1 cellular context compared by ENCODE assay signal in the genomic region with DNA sequence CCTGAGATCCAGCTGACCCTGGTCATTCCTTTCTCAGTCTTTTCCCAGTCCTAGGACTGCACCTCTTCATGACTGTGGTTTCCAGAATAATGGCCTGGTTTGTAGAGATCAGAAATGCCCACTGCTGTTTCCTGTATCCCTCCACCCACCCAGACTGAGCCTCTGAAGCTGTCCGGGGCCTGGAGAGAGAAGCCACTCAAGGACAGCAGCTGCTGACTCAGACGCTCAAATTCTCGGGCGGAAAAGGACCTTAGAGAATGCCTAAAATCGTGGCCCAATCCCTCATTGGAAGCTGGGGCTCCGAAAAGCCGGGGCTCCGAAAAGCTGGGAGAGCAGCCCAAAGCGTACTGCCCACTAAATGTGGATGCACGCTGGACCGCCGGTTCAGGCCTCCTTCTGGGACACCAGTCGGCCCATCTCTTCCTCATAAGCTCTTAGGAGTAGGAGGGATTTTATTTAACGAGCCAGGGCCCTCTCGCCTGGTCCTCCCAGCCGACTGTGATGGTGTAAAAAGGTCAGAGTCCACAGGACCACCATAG.
TF ChIP-seq lines count a peak whose summit lies in the region.

No MANE protein-coding gene starts in this region.

TF ChIP-seq in H1, 55 proteins besides CTCF, POLR2A, EP300 and RAD21:
- TF ChIP-seq KDM1A (IDR thresholded peaks at IDR 0.05; ENCODE audit: borderline replicate concordance, low read length) (no peak), GTF2F1 (IDR thresholded peaks at IDR 0.05; ENCODE audit: borderline replicate concordance, low read depth, low read length) (no peak), ATF3 (IDR thresholded peaks at IDR 0.05; ENCODE audit: insufficient read depth, low read depth, low read length) (no peak), SRF (IDR thresholded peaks at IDR 0.05; ENCODE audit: low read depth, low read length) (no peak), TBP (IDR thresholded peaks at IDR 0.05; ENCODE audit: low read depth, low read length) (no peak), HDAC6 (IDR thresholded peaks at IDR 0.05; ENCODE audit: low read depth, low read length) (no peak), SUZ12 (IDR thresholded peaks at IDR 0.05; ENCODE audit: low read length) (no peak), MAFK (IDR thresholded peaks at IDR 0.05; ENCODE audit: low read depth, low read length) (no peak), EZH2 (IDR thresholded peaks at IDR 0.05; ENCODE audit: low read depth, low read length, severe bottlenecking) (no peak)
TF ChIP-seq in H1: peak in this region for 0.
